Comparison of ENCODE assay signal across 15 cellular contexts in the genomic region with DNA sequence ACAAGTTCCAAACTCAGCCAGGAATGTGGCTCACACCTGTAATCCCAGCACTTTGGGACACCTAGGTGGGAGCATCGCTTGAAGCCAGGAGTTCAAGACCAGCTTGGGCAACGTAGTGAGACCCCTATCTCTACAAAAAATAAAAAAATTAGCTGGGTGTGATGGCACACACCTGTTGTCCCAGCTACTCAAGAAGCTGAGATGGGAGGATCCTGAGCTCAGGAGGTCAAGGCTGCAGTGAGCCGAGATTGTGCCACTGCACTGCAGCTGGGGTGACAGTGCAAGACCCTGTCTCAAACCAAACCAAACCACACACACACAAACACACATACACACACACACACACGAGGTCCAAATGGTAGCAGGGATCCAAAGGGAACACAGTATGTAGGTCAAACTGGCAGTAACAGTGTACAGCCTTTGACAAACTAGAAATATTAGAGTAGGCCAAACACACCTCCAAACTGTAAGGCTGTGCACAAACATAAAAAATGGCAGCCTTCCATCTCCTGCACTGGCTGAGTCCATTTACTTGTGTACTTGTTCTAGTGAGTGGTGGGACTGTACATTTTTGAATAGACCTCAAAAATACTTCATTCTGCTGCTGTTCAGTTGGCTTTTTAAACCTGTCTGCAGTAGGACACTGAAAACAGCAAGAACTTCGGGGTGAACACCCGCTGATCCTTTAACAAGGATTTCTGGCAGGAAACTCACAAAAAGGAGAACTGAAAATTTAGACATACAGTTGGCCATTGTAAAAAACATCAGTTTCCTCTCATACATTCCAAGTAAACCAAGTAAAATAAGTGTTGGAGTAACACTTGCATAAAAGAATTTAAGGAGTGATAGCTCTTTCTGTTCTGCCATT. TPM values are rescaled to one million over a fixed set of nuclear protein-coding genes. Genes with fewer than 3 reads are reported as not detected.
DNase-seq lines count a peak whose midpoint lies in the region; ATAC-seq and TF ChIP-seq lines count a peak whose summit lies in the region.
"Had no signal": no experiment of that assay in that cellular context is flagged by ENCODE, and none has a peak within 500 bp of the region (broad histone marks: within the 10 kb centered on the region; RNA-seq: fewer than 3 reads in every experiment).

No MANE protein-coding gene starts in this region.

- intact Hi-C loops in sciatic nerve (cut with DNase I): no loop called here

- TF ChIP-seq CTCF in SK-N-SH (IDR thresholded peaks at IDR 0.05) (no peak), progenitor cell of endocrine pancreas (IDR thresholded peaks at IDR 0.05; ENCODE audit: unreplicated experiment) (no peak)

- H3K27me3 ChIP-seq in SK-N-SH (ENCODE audit: insufficient read depth): no peaks in the 10 kb centered on the region
- H3K27me3 ChIP-seq: SJCRH30 had no signal

- H3K27ac Mint-ChIP-seq in central memory CD8-positive, alpha-beta T cell (ENCODE audit: low read depth): peak overlapping the region; percentile 13
- H3K27ac Mint-ChIP-seq in progenitor cell of endocrine pancreas: peak overlapping the region; percentile 42
- H3K27ac Mint-ChIP-seq: type B pancreatic cell had no signal

- no peak for TF ChIP-seq RAD21 in SK-N-SH (IDR thresholded peaks at IDR 0.05; ENCODE audit: low read length)

- H3K4me3 Mint-ChIP-seq in central memory CD8-positive, alpha-beta T cell: no peak overlapping the region
- no peak overlapping the region for H3K4me3 Mint-ChIP-seq in progenitor cell of endocrine pancreas (ENCODE audit: low read depth)
- H3K4me3 Mint-ChIP-seq: nephron, type B pancreatic cell had no signal

- H3K9me3 ChIP-seq in SK-N-SH: no peaks in the 10 kb centered on the region
- H3K9me3 ChIP-seq: SJCRH30 had no signal

- H3K9me3 Mint-ChIP-seq in central memory CD8-positive, alpha-beta T cell: no peaks in the 10 kb centered on the region
- H3K9me3 Mint-ChIP-seq in progenitor cell of endocrine pancreas (ENCODE audit: low read depth): no peaks in the 10 kb centered on the region
- H3K9me3 Mint-ChIP-seq: nephron, type B pancreatic cell had no signal

- no peak overlapping the region for H2AFZ ChIP-seq in SK-N-SH (ENCODE audit: low read depth)

- CTCF ChIA-PET in SK-N-SH (lab: Yijun Ruan, JAX): no interaction called here

- H3K9ac ChIP-seq in SK-N-SH: no peak overlapping the region

- H3K4me2 ChIP-seq in SK-N-SH: 0 out of 2 replicates have a peak overlapping the region, but pooled peaks have one; percentile 6

- POLR2A ChIA-PET in SK-N-SH (lab: Yijun Ruan, JAX): interaction anchor here (1.1 kb wide), 1 partner anchor 61 kb away, joined by 3 read pairs; no protein-coding TSS in a partner anchor

- no peaks in the 10 kb centered on the region for H3K9me2 ChIP-seq in SK-N-SH

- no peaks in the 10 kb centered on the region for H3K27me3 Mint-ChIP-seq in central memory CD8-positive, alpha-beta T cell
- no peaks in the 10 kb centered on the region for H3K27me3 Mint-ChIP-seq in progenitor cell of endocrine pancreas
- H3K27me3 Mint-ChIP-seq: type B pancreatic cell had no signal

- H3K4me3 ChIP-seq in SK-N-SH (ENCODE audit: low read depth in 2 of 2, low read length in 1 of 2): no peak overlapping the region
- H3K4me3 ChIP-seq: SJCRH30 had no signal

- ATAC-seq in SK-N-SH treated with all-trans-retinoic acid at 6 μM for 48 hours: no peak
- no peak for ATAC-seq in central memory CD8-positive, alpha-beta T cell (replicated peaks; ENCODE audit: extremely low read depth, poor library complexity, severe bottlenecking)
- ATAC-seq in sciatic nerve: no peak
- ATAC-seq in HG02938 (IDR thresholded peaks at IDR 0.05; ENCODE audit: unreplicated experiment): no peak

- H3K27ac ChIP-seq in SK-N-SH (ENCODE audit: low read depth in 2 of 2, low read length in 1 of 2): peak overlapping the region in 1 of 2 experiments; percentile 62
- H3K27ac ChIP-seq: SJCRH30, WERI-Rb-1 had no signal

- peaks cover 35% of the 10 kb centered on the region for H3K36me3 Mint-ChIP-seq in central memory CD8-positive, alpha-beta T cell (ENCODE audit: insufficient read depth)
- peaks cover 26% of the 10 kb centered on the region for H3K36me3 Mint-ChIP-seq in progenitor cell of endocrine pancreas (ENCODE audit: insufficient read depth)

- H3F3A ChIP-seq in SK-N-SH (replicated peaks; ENCODE audit: insufficient read depth): peaks cover 55% of the 10 kb centered on the region

- H4K20me1 ChIP-seq in SK-N-SH (ENCODE audit: insufficient read depth): no peaks in the 10 kb centered on the region

- 89% methylated on average over 6 of the region's 6 CpGs for WGBS in SK-N-SH (ENCODE audit: low lambda C conversion rate)

- peaks cover 39 to 55% of the 10 kb centered on the region in 2 experiments for H3K36me3 ChIP-seq in SK-N-SH (replicated peaks in 1 of 2; ENCODE audit: control insufficient read depth in 1 of 2, insufficient read depth in 2 of 2, low read length in 1 of 2)

- peaks cover 6% of the 10 kb centered on the region for H3K4me1 Mint-ChIP-seq in central memory CD8-positive, alpha-beta T cell
- peaks cover 11% of the 10 kb centered on the region for H3K4me1 Mint-ChIP-seq in progenitor cell of endocrine pancreas (ENCODE audit: low read depth)
- H3K4me1 Mint-ChIP-seq: nephron had no signal

- H3K4me1 ChIP-seq in SK-N-SH (ENCODE audit: control insufficient read depth in 1 of 2, insufficient read depth in 2 of 2, low read depth in 1 of 2, low read length in 1 of 2): peaks cover 23 to 41% of the 10 kb centered on the region in 2 experiments
- H3K4me1 ChIP-seq: SJCRH30 had no signal

- TF ChIP-seq EP300 in SK-N-SH (IDR thresholded peaks at IDR 0.05; ENCODE audit: borderline replicate concordance in 1 of 2, low read depth in 1 of 2, low read length in 1 of 2): no peak

- no peaks in the 10 kb centered on the region for H3K79me2 ChIP-seq in SK-N-SH (ENCODE audit: insufficient read depth)

- DNase-seq in SK-N-SH (no peak), MV-4-11 (lab: John Stamatoyannopoulos, UW) (peak; percentile 55), progenitor cell of endocrine pancreas (ENCODE audit: low spot score, unreplicated experiment) (no peak), HT-29 (ENCODE audit: low spot score) (no peak), sciatic nerve (ENCODE audit: low spot score) (no peak)
- DNase-seq in central memory CD8-positive, alpha-beta T cell (ENCODE audit: low spot score in 2 of 2): no peak
- DNase-seq: activated T-cell treated with anti-CD3 and anti-CD28 coated beads for 4 hours, aorta, NCI-H69, SJCRH30, WERI-Rb-1 had no signal

TF ChIP-seq in SK-N-SH, 30 proteins besides CTCF, POLR2A, EP300 and RAD21:
- no peak for TF ChIP-seq NFIC (IDR thresholded peaks at IDR 0.05; ENCODE audit: borderline replicate concordance)
- no peak for TF ChIP-seq RXRA (IDR thresholded peaks at IDR 0.05; ENCODE audit: borderline replicate concordance, low read depth)
- TF ChIP-seq YY1 (IDR thresholded peaks at IDR 0.05; ENCODE audit: low read depth): no peak
- TF ChIP-seq MXI1 (IDR thresholded peaks at IDR 0.05; ENCODE audit: low read depth, low read length): no peak

TF ChIP-seq in SK-N-SH treated with all-trans-retinoic acid at 6 μM for 48 hours, 23 proteins besides CTCF, POLR2A, EP300 and RAD21:
- TF ChIP-seq ISL1 (CRISPR knock-in tag; IDR thresholded peaks at IDR 0.05): no peak
- TF ChIP-seq ZNF70 (CRISPR knock-in tag; IDR thresholded peaks at IDR 0.05): no peak
- no peak for TF ChIP-seq BACH2 (CRISPR knock-in tag; IDR thresholded peaks at IDR 0.05; ENCODE audit: borderline replicate concordance)

RNA-seq across cellular contexts. Expression of gene INTS14, which starts 33.6 kb away (rescaled TPM):
- polyA plus RNA-seq in SK-N-SH (2012; rRNA removed): 44.9 and 55.5 TPM in 2 replicates
- 56.5 and 57.5 TPM in 2 replicates for polyA plus RNA-seq in SK-N-SH (2012; cell fraction: cytosol; rRNA removed)
- 64.6 and 71.7 TPM in 2 replicates for polyA plus RNA-seq in SK-N-SH (2012; cell fraction: nucleus; rRNA removed)
- 62.6 and 65.7 TPM in 2 replicates for total RNA-seq in progenitor cell of endocrine pancreas
- total RNA-seq in HT-29 (2014; rRNA removed; shearing (Covaris generic)): 51.8 and 55.1 TPM in 2 replicates
- total RNA-seq in sciatic nerve: 24.4 TPM

RNA-seq across cellular contexts. Expression of gene SLC24A1, which starts 44.4 kb away (rescaled TPM):
- 7.7 and 8.7 TPM in 2 replicates for polyA plus RNA-seq in SK-N-SH (2012; rRNA removed)
- 7.4 and 7.9 TPM in 2 replicates for polyA plus RNA-seq in SK-N-SH (2012; cell fraction: cytosol; rRNA removed)
- 6.3 and 9.0 TPM in 2 replicates for polyA plus RNA-seq in SK-N-SH (2012; cell fraction: nucleus; rRNA removed)
- 9.6 and 10.3 TPM in 2 replicates for total RNA-seq in progenitor cell of endocrine pancreas
- total RNA-seq in HT-29 (2014; rRNA removed; shearing (Covaris generic)): 4.0 and 5.1 TPM in 2 replicates
- total RNA-seq in sciatic nerve: 12.4 TPM

RNA-seq across cellular contexts. Expression of gene HACD3, which starts 47.1 kb away (rescaled TPM):
- 45.7 and 58.6 TPM in 2 replicates for polyA plus RNA-seq in SK-N-SH (2012; rRNA removed)
- polyA plus RNA-seq in SK-N-SH (2012; cell fraction: cytosol; rRNA removed): 69.2 and 70.0 TPM in 2 replicates
- 17.1 and 27.9 TPM in 2 replicates for polyA plus RNA-seq in SK-N-SH (2012; cell fraction: nucleus; rRNA removed)
- total RNA-seq in progenitor cell of endocrine pancreas (152 and 156 TPM in 2 replicates), sciatic nerve (45.4 TPM)
- 77.9 and 82.4 TPM in 2 replicates for total RNA-seq in HT-29 (2014; rRNA removed; shearing (Covaris generic))

RNA-seq across cellular contexts. Expression of gene DPP8, which starts 59.9 kb away (rescaled TPM):
- polyA plus RNA-seq in SK-N-SH (2012; rRNA removed): 13.9 and 14.1 TPM in 2 replicates
- polyA plus RNA-seq in SK-N-SH (2012; cell fraction: cytosol; rRNA removed): 15.0 and 16.5 TPM in 2 replicates
- polyA plus RNA-seq in SK-N-SH (2012; cell fraction: nucleus; rRNA removed): 13.9 and 24.0 TPM in 2 replicates
- 30.7 TPM in 2 replicates for total RNA-seq in progenitor cell of endocrine pancreas
- total RNA-seq in HT-29 (2014; rRNA removed; shearing (Covaris generic)): 28.0 and 34.3 TPM in 2 replicates
- total RNA-seq in sciatic nerve: 39.4 TPM
